11 cellular contexts compared by ENCODE assay signal in genomic region chr2:50346586-50347351, GRCh38.
DNase-seq lines count a peak whose midpoint lies in the region.
"Had no signal": no experiment of that assay in that cellular context is flagged by ENCODE, and none has a peak within 500 bp of the region (broad histone marks: within the 10 kb centered on the region; RNA-seq: fewer than 3 reads in every experiment).

No MANE protein-coding gene starts in this region.

- H4K8ac ChIP-seq in trophoblast cell (ENCODE audit: low read depth, low read length) (no peak overlapping the region), mesenchymal stem cell (ENCODE audit: low read length) (no peak overlapping the region)

- no peak overlapping the region for H3K27ac ChIP-seq in iPS-18a (ENCODE audit: low read length)
- H3K27ac ChIP-seq in trophoblast cell (ENCODE audit: low read depth, low read length): no peak overlapping the region
- no peak overlapping the region for H3K27ac ChIP-seq in mesenchymal stem cell (ENCODE audit: low read length, poor library complexity, severe bottlenecking)
- H3K27ac ChIP-seq: tibial artery had no signal

- H2BK15ac ChIP-seq in mesenchymal stem cell (ENCODE audit: low read depth, poor library complexity, severe bottlenecking): no peak overlapping the region

- in situ Hi-C loops in HAP-1 (cut with MboI; ENCODE audit: low sequenced_read_pairs): no loop called here

- no peak overlapping the region for H2AK5ac ChIP-seq in trophoblast cell (ENCODE audit: low read length)
- H2AK5ac ChIP-seq in mesenchymal stem cell (ENCODE audit: low read length, severe bottlenecking): no peak overlapping the region

- H3K9ac ChIP-seq in adipocyte (ENCODE audit: low read length): no peak overlapping the region
- peak overlapping the region; percentile 14 for H3K9ac ChIP-seq in iPS-18a (ENCODE audit: low read length)
- H3K9ac ChIP-seq in trophoblast cell (ENCODE audit: low read length): no peak overlapping the region
- no peak overlapping the region for H3K9ac ChIP-seq in mesenchymal stem cell (ENCODE audit: low read length)

- no peak overlapping the region for H2AFZ ChIP-seq in trophoblast cell (ENCODE audit: insufficient read depth, low read length, poor library complexity)
- no peak overlapping the region for H2AFZ ChIP-seq in mesenchymal stem cell (ENCODE audit: low read depth, low read length)

- DNase-seq in HAP-1 (ENCODE audit: low spot score in 2 of 2) (no peak), adipocyte (ENCODE audit: low read depth) (peak; percentile 0), trophoblast cell (no peak), mesenchymal stem cell (no peak), NCI-H2081 (lab: John Stamatoyannopoulos, UW) (no peak), RPMI8226 (no peak), MV-4-11 (lab: John Stamatoyannopoulos, UW) (no peak)
- DNase-seq: AML-193, midbrain had no signal

- H3K27me3 ChIP-seq in HAP-1 (ENCODE audit: low read depth) (no peaks in the 10 kb centered on the region; the same call in 1 of the 2 replicates), adipocyte (replicated peaks; ENCODE audit: control insufficient read depth, insufficient read depth, low read length) (peaks cover 38% of the 10 kb centered on the region), iPS-18a (ENCODE audit: control insufficient read depth, insufficient read depth, low read length) (peaks cover 50% of the 10 kb centered on the region), trophoblast cell (ENCODE audit: insufficient read depth, low read length) (peaks cover 22% of the 10 kb centered on the region), mesenchymal stem cell (ENCODE audit: control insufficient read depth in 1 of 2, insufficient read depth in 1 of 2, low read length in 2 of 2) (peaks cover 34 to 44% of the 10 kb centered on the region in 2 experiments)

- H3K79me1 ChIP-seq in trophoblast cell (ENCODE audit: low read length) (no peaks in the 10 kb centered on the region), mesenchymal stem cell (replicated peaks; ENCODE audit: low read length, poor library complexity, severe bottlenecking) (no peaks in the 10 kb centered on the region)

- H3K14ac ChIP-seq in trophoblast cell (ENCODE audit: low read length) (no peak overlapping the region), mesenchymal stem cell (ENCODE audit: low read length in 2 of 2) (no peak overlapping the region)

- H3K18ac ChIP-seq in trophoblast cell (ENCODE audit: low read length): no peak overlapping the region
- no peak overlapping the region for H3K18ac ChIP-seq in mesenchymal stem cell (ENCODE audit: low read depth in 1 of 2, low read length in 2 of 2)

- H4K91ac ChIP-seq in trophoblast cell (ENCODE audit: low read depth, low read length) (no peak overlapping the region), mesenchymal stem cell (ENCODE audit: low read length) (no peak overlapping the region)

- H3K4ac ChIP-seq in trophoblast cell (ENCODE audit: low read depth, low read length): no peak overlapping the region
- H3K4ac ChIP-seq in mesenchymal stem cell (ENCODE audit: low read depth in 1 of 2, low read length in 2 of 2): no peak overlapping the region

- peak overlapping the region; percentile 68 for H3K4me2 ChIP-seq in trophoblast cell (ENCODE audit: low read length)
- H3K4me2 ChIP-seq in mesenchymal stem cell (ENCODE audit: low read length, poor library complexity, severe bottlenecking): no peak overlapping the region

- H3K36me3 ChIP-seq in HAP-1 (replicated peaks) (no peaks in the 10 kb centered on the region), adipocyte (ENCODE audit: control insufficient read depth, insufficient read depth, low read length, severe bottlenecking) (no peaks in the 10 kb centered on the region), iPS-18a (ENCODE audit: control insufficient read depth, low read depth, low read length) (no peaks in the 10 kb centered on the region), trophoblast cell (ENCODE audit: control insufficient read depth in 1 of 2, insufficient read depth in 2 of 2, low read length in 2 of 2) (no peaks in the 10 kb centered on the region), mesenchymal stem cell (ENCODE audit: control insufficient read depth in 1 of 2, insufficient read depth in 2 of 2, low read depth in 1 of 2, low read length in 2 of 2) (no peaks in the 10 kb centered on the region)
- H3K36me3 ChIP-seq: tibial artery had no signal

- H3K23ac ChIP-seq in trophoblast cell (ENCODE audit: low read length) (no peak overlapping the region), mesenchymal stem cell (ENCODE audit: low read length in 2 of 2) (peak overlapping the region in 1 of 2 experiments; percentile 50)

- H2BK5ac ChIP-seq in trophoblast cell (ENCODE audit: low read depth, low read length, poor library complexity) (no peak overlapping the region), mesenchymal stem cell (ENCODE audit: low read depth, low read length, poor library complexity, severe bottlenecking) (no peak overlapping the region)

- no peak overlapping the region for H4K12ac ChIP-seq in trophoblast cell (ENCODE audit: low read depth, low read length)

- H3K4me3 ChIP-seq in HAP-1: peak overlapping the region; percentile 12
- no peak overlapping the region for H3K4me3 ChIP-seq in adipocyte (ENCODE audit: low read length)
- peak overlapping the region; percentile 76 for H3K4me3 ChIP-seq in iPS-18a (ENCODE audit: low read length)
- no peak overlapping the region for H3K4me3 ChIP-seq in trophoblast cell (ENCODE audit: low read depth, low read length)
- no peak overlapping the region for H3K4me3 ChIP-seq in mesenchymal stem cell (ENCODE audit: insufficient read depth in 1 of 2, low read depth in 1 of 2, low read length in 2 of 2)

- no peaks in the 10 kb centered on the region for H3K79me2 ChIP-seq in trophoblast cell (ENCODE audit: control insufficient read depth, insufficient read depth, low read length, poor library complexity)

- H2BK120ac ChIP-seq in trophoblast cell (ENCODE audit: insufficient read depth, low read length, poor library complexity): no peak overlapping the region
- H2BK120ac ChIP-seq in mesenchymal stem cell (ENCODE audit: low read depth, low read length): no peak overlapping the region

- H3K4me1 ChIP-seq in HAP-1: peaks cover 4% of the 10 kb centered on the region; the same call in 1 of the 2 replicates
- no peaks in the 10 kb centered on the region for H3K4me1 ChIP-seq in adipocyte (ENCODE audit: control insufficient read depth, insufficient read depth, low read length)
- H3K4me1 ChIP-seq in iPS-18a (ENCODE audit: control insufficient read depth, low read depth, low read length): peaks cover 7% of the 10 kb centered on the region
- peaks cover 8 to 13% of the 10 kb centered on the region in 2 experiments for H3K4me1 ChIP-seq in trophoblast cell (ENCODE audit: control insufficient read depth in 1 of 2, insufficient read depth in 2 of 2, low read length in 2 of 2)
- peaks cover 2% of the 10 kb centered on the region for H3K4me1 ChIP-seq in mesenchymal stem cell (ENCODE audit: control insufficient read depth, insufficient read depth, low read depth, low read length)

- H3K9me3 ChIP-seq in HAP-1: no peaks in the 10 kb centered on the region
- H3K9me3 ChIP-seq in adipocyte (ENCODE audit: control insufficient read depth, low read length): no peaks in the 10 kb centered on the region
- H3K9me3 ChIP-seq in iPS-18a (ENCODE audit: control insufficient read depth, low read depth, low read length): no peaks in the 10 kb centered on the region
- H3K9me3 ChIP-seq in trophoblast cell (ENCODE audit: insufficient read depth, low read depth, low read length): no peaks in the 10 kb centered on the region
- H3K9me3 ChIP-seq in mesenchymal stem cell (ENCODE audit: control insufficient read depth, low read length): no peaks in the 10 kb centered on the region
- H3K9me3 ChIP-seq: tibial artery had no signal

- no CpG with 5 or more reads among the region's 68 CpGs for WGBS in trophoblast cell (ENCODE audit: extremely low coverage, insufficient coverage, insufficient read length)
- WGBS in mesenchymal stem cell: under 1% methylated on average over 52 of the region's 68 CpGs

- no peak overlapping the region for H2BK12ac ChIP-seq in trophoblast cell (ENCODE audit: low read length)
- no peak overlapping the region for H2BK12ac ChIP-seq in mesenchymal stem cell (ENCODE audit: low read length in 2 of 2)

Comparison
In these comparisons a context has a peak if more than half of its experiments do, and no peak if none do; other contexts are left out.
1. H3K4me3 ChIP-seq: peak in HAP-1 (single experiment) and iPS-18a (single experiment); none in adipocyte (single experiment), trophoblast cell (single experiment) and mesenchymal stem cell (0 of 2).